ENCODE assay signal across 9 cellular contexts in the genomic region with DNA sequence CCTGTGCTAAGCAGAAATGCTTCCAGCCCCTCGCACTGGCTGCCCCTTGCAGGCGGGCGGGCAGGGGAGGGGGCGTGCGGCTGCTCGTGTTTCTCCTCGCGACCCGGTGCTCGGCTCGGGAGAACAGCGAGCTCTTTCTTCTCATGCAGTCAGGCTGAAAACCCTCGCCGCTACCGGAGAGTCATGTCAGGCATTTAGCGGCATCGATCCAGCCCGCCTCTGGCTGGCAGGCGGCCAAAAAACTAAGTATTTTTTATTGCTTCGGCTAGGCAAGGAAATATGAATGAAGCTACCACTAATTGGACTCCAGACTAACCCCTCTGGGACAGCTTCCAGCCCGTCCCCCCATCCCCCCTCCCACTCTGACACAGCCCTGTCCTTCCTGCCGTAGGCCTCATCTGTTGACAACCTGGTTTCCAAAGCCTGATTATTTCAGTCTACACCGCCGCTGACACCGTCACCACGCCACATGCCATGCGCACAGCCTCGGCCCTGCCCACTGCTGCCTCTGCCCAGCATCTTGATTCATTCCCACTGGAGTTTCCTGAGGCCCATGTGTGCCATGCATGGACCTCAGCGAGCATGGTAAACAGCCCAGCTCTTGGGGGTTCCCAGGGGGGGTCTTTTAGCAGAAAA. TPM values are rescaled to one million over a fixed set of nuclear protein-coding genes. Genes with fewer than 3 reads are reported as not detected.
DNase-seq lines count a peak whose midpoint lies in the region; ATAC-seq and TF ChIP-seq lines count a peak whose summit lies in the region.
"Had no signal": no experiment of that assay in that cellular context is flagged by ENCODE, and none has a peak within 500 bp of the region (broad histone marks: within the 10 kb centered on the region; RNA-seq: fewer than 3 reads in every experiment).

No MANE protein-coding gene starts in this region.

- H3K36me3 ChIP-seq in MG63 (peaks cover 94% of the 10 kb centered on the region), left ventricle myocardium inferior (peaks cover 63% of the 10 kb centered on the region), skeletal muscle tissue (ENCODE audit: control insufficient read depth in 3 of 3, insufficient read depth in 3 of 3, low read length in 3 of 3) (peaks cover 31 to 66% (median 34%) of the 10 kb centered on the region in 3 donors)

- peaks cover 38% of the 10 kb centered on the region for H3K4me1 ChIP-seq in left ventricle myocardium inferior
- H3K4me1 ChIP-seq in skeletal muscle tissue (ENCODE audit: control insufficient read depth in 3 of 3, insufficient read depth in 3 of 3, low read length in 3 of 3): peaks cover 22 to 36% (median 22%) of the 10 kb centered on the region in 3 donors

- H3K27me3 ChIP-seq in MG63 (no peaks in the 10 kb centered on the region), left ventricle myocardium inferior (ENCODE audit: low read depth) (no peaks in the 10 kb centered on the region), skeletal muscle tissue (ENCODE audit: control insufficient read depth in 3 of 3, insufficient read depth in 3 of 3, low read length in 3 of 3) (no peaks in the 10 kb centered on the region)

- H3K27ac ChIP-seq in left ventricle myocardium inferior (replicated peaks) (peak overlapping the region; percentile 1), skeletal muscle tissue (ENCODE audit: low read depth, low read length) (peak overlapping the region; percentile 42)
- H3K27ac ChIP-seq: epithelial cell of prostate had no signal

- H3K9me3 Mint-ChIP-seq in activated naive CD8-positive, alpha-beta T cell treated with anti-CD3 and anti-CD28 coated beads for 36 hours: no peaks in the 10 kb centered on the region

- no peak for ATAC-seq in T-helper 17 cell
- ATAC-seq in GM19035 (IDR thresholded peaks at IDR 0.05; ENCODE audit: unreplicated experiment): no peak
- ATAC-seq in HG02870 (IDR thresholded peaks at IDR 0.05; ENCODE audit: unreplicated experiment): no peak

- peak overlapping the region; percentile 37 for H3K27ac Mint-ChIP-seq in T-helper 17 cell
- no peak overlapping the region for H3K27ac Mint-ChIP-seq in activated naive CD8-positive, alpha-beta T cell treated with anti-CD3 and anti-CD28 coated beads for 36 hours

- H3K4me3 ChIP-seq in MG63: no peak overlapping the region
- peak overlapping the region; percentile 48 for H3K4me3 ChIP-seq in left ventricle myocardium inferior
- peak overlapping the region; percentile 22 to 30 (median 27) for H3K4me3 ChIP-seq in skeletal muscle tissue (ENCODE audit: low read length in 3 of 3)

- intact Hi-C loops in left ventricle myocardium inferior (cut with micrococcal nuclease): no loop called here

- peak overlapping the region in 2 of 3 donors; percentile 25 to 32 for H3K9ac ChIP-seq in skeletal muscle tissue (ENCODE audit: low read depth in 1 of 3, low read length in 3 of 3)

- no peak overlapping the region for H3K4me3 Mint-ChIP-seq in T-helper 17 cell
- no peak overlapping the region for H3K4me3 Mint-ChIP-seq in activated naive CD8-positive, alpha-beta T cell treated with anti-CD3 and anti-CD28 coated beads for 36 hours

- peaks cover 10% of the 10 kb centered on the region for H3K4me1 Mint-ChIP-seq in T-helper 17 cell
- no peaks in the 10 kb centered on the region for H3K4me1 Mint-ChIP-seq in activated naive CD8-positive, alpha-beta T cell treated with anti-CD3 and anti-CD28 coated beads for 36 hours

- no peak for TF ChIP-seq CTCF in left ventricle myocardium inferior (IDR thresholded peaks at IDR 0.05; ENCODE audit: borderline replicate concordance)

- H3K36me3 Mint-ChIP-seq in T-helper 17 cell (ENCODE audit: low read depth): peaks cover 8% of the 10 kb centered on the region
- H3K36me3 Mint-ChIP-seq in activated naive CD8-positive, alpha-beta T cell treated with anti-CD3 and anti-CD28 coated beads for 36 hours: peaks cover 15% of the 10 kb centered on the region

- H3K9me3 ChIP-seq in MG63 (no peaks in the 10 kb centered on the region), T-helper 17 cell (ENCODE audit: control insufficient read depth, low read length, poor library complexity, severe bottlenecking) (no peaks in the 10 kb centered on the region), left ventricle myocardium inferior (replicated peaks) (no peaks in the 10 kb centered on the region), skeletal muscle tissue (ENCODE audit: control insufficient read depth in 3 of 3, low read length in 3 of 3) (no peaks in the 10 kb centered on the region)

- H3K27me3 Mint-ChIP-seq in T-helper 17 cell: no peaks in the 10 kb centered on the region
- H3K27me3 Mint-ChIP-seq in activated naive CD8-positive, alpha-beta T cell treated with anti-CD3 and anti-CD28 coated beads for 36 hours: no peaks in the 10 kb centered on the region

- DNase-seq in MG63 (peak; percentile 83), T-helper 17 cell (no peak), left ventricle myocardium inferior (peak; percentile 80)
- no peak for DNase-seq in activated naive CD8-positive, alpha-beta T cell treated with anti-CD3 and anti-CD28 coated beads for 36 hours
- DNase-seq in stimulated activated CD4-positive, alpha-beta T cell treated with anti-CD3 and anti-CD28 coated beads, Interleukin-4, amount 100 ng/mL, for 1 hour: no peak

RNA-seq across cellular contexts. Expression of gene TLE3, which starts 35.3 kb away (rescaled TPM):
- total RNA-seq in MG63 (2014; rRNA removed; shearing (Covaris generic); ENCODE audit: low replicate concordance): 42.9 and 86.7 TPM in 2 replicates
- total RNA-seq in T-helper 17 cell (100 to 1,000 TPM; 115 to 132 TPM), left ventricle myocardium inferior (17.8 TPM), skeletal muscle tissue (13.6 TPM)
- total RNA-seq in activated naive CD8-positive, alpha-beta T cell treated with anti-CD3 and anti-CD28 coated beads for 36 hours: 10 to 100 TPM; 70.8 to 71.6 TPM

Comparison
In these comparisons a context has a peak if more than half of its experiments do, and no peak if none do; other contexts are left out.
1. DNase-seq: peak in MG63 (single experiment) and left ventricle myocardium inferior (single experiment); none in T-helper 17 cell (0 of 3), activated naive CD8-positive, alpha-beta T cell treated with anti-CD3 and anti-CD28 coated beads for 36 hours (single experiment) and stimulated activated CD4-positive, alpha-beta T cell treated with anti-CD3 and anti-CD28 coated beads, Interleukin-4, amount 100 ng/mL, for 1 hour (single experiment).